ENCODE assay signal across 10 cellular contexts in genomic region chr11:63761870-63762661, GRCh38. TPM values are rescaled to one million over a fixed set of nuclear protein-coding genes. Genes with fewer than 3 reads are reported as not detected.
DNase-seq lines count a peak whose midpoint lies in the region; ATAC-seq, FAIRE-seq and TF ChIP-seq lines count a peak whose summit lies in the region.
"Had no signal": no experiment of that assay in that cellular context is flagged by ENCODE, and none has a peak within 500 bp of the region (broad histone marks: within the 10 kb centered on the region; RNA-seq: fewer than 3 reads in every experiment).

No MANE protein-coding gene starts in this region.

- DNase-seq in H7 (peak; percentile 92), astrocyte of the hippocampus (ENCODE audit: low read depth, low spot score) (peak; percentile 66), sigmoid colon (peak; percentile 71), HEK293T (ENCODE audit: extremely low spot score) (no peak), GM12891 (ENCODE audit: insufficient read length, low spot score) (no peak)
- DNase-seq in central memory CD4-positive, alpha-beta T cell, result no peak
- DNase-seq: NCI-H510A treated with DMSO at 0.1 percent for 48 hours had no signal

- 46 to 79% methylated on average over 35 of the region's 35 CpGs for WGBS in sigmoid colon, 2 donors

- TF ChIP-seq EP300 in sigmoid colon (IDR thresholded peaks at IDR 0.05), result no peak

- CTCF ChIA-PET in HEK293T (lab: Yijun Ruan, JAX), result no interaction called here

- H3K9me3 ChIP-seq in iPS-15b (ENCODE audit: control insufficient read depth, insufficient read depth, low read length) (no peaks in the 10 kb centered on the region), sigmoid colon (no peaks in the 10 kb centered on the region)

- H3K27me3 ChIP-seq in H7 (ENCODE audit: control insufficient read depth, insufficient read depth, low read length), result no peaks in the 10 kb centered on the region
- no peaks in the 10 kb centered on the region for H3K27me3 ChIP-seq in iPS-15b (ENCODE audit: control insufficient read depth, insufficient read depth, low read length)
- H3K27me3 ChIP-seq in sigmoid colon, result no peaks in the 10 kb centered on the region

- peak overlapping the region; percentile 89 for H3K9ac ChIP-seq in iPS-15b (ENCODE audit: low read depth, low read length)

- H3K27ac ChIP-seq in sigmoid colon, result peak overlapping the region; percentile 86 to 94 (median 91)

- FAIRE-seq in GM12891 (lab: Jason Lieb, UNC), result no peak
- FAIRE-seq: bronchial epithelial cell had no signal

- H3K4me3 ChIP-seq in H7 (ENCODE audit: insufficient read depth, low read depth, low read length) (peak overlapping the region; percentile 97), iPS-15b (ENCODE audit: low read depth, low read length) (peak overlapping the region; percentile 87), sigmoid colon (peak overlapping the region; percentile 52 to 65 (median 58))

- ATAC-seq in HG03354 (IDR thresholded peaks at IDR 0.05; ENCODE audit: poor library complexity, severe bottlenecking, unreplicated experiment), result no peak

- intact Hi-C loops in sigmoid colon (cut with DNase I), result loop anchor here (5.0 to 10.0 kb wide), 2 partner anchors 90 to 977 kb away; partner anchors contain the start of genes ATL3 and TMEM179B

- no peak for TF ChIP-seq CTCF in sigmoid colon (IDR thresholded peaks at IDR 0.05)

- H3K36me3 ChIP-seq in H7 (replicated peaks; ENCODE audit: control insufficient read depth, insufficient read depth, low read length), result peaks cover 2% of the 10 kb centered on the region; the same call in 1 of the 2 replicates
- H3K36me3 ChIP-seq in iPS-15b (ENCODE audit: control insufficient read depth, insufficient read depth, low read length), result peaks cover 3% of the 10 kb centered on the region
- H3K36me3 ChIP-seq in sigmoid colon, result peaks cover 0 to 25% (median 0%) of the 10 kb centered on the region in 4 donors

- no peak for TF ChIP-seq POLR2A in sigmoid colon (IDR thresholded peaks at IDR 0.05)
- TF ChIP-seq POLR2A in GM12891 (IDR thresholded peaks at IDR 0.05; ENCODE audit: low read depth, low read length), result no peak

- POLR2A ChIA-PET in HEK293T (lab: Yijun Ruan, JAX), result interaction anchor here (0.6 to 1.0 kb wide), 2 partner anchors 9 to 77 kb away, joined by 3 to 4 read pairs; partner anchors contain the start of gene MARK2

- H3K4me1 ChIP-seq in iPS-15b (ENCODE audit: control insufficient read depth, insufficient read depth, low read length) (peaks cover 23% of the 10 kb centered on the region), sigmoid colon (peaks cover 0 to 58% (median 52%) of the 10 kb centered on the region in 4 donors)

TF ChIP-seq in HEK293T, 16 proteins besides CTCF, POLR2A, EP300 and RAD21:
- TF ChIP-seq CTBP1 (IDR thresholded peaks at IDR 0.05; ENCODE audit: borderline replicate concordance), result no peak

TF ChIP-seq in GM12891, 5 proteins besides CTCF, POLR2A, EP300 and RAD21:
- TF ChIP-seq SPI1 (IDR thresholded peaks at IDR 0.05; ENCODE audit: low read depth, low read length) (no peak), POU2F2 (IDR thresholded peaks at IDR 0.05; ENCODE audit: low read depth, low read length) (no peak), POLR2AphosphoS5 (IDR thresholded peaks at IDR 0.05; ENCODE audit: low read depth, low read length) (no peak), PAX5 (IDR thresholded peaks at IDR 0.05; ENCODE audit: insufficient read depth, low read length, severe bottlenecking) (no peak), TAF1 (IDR thresholded peaks at IDR 0.05; ENCODE audit: low read depth, low read length) (no peak)

RNA-seq across cellular contexts. Expression of gene ZFTA, which starts 6.5 kb away (rescaled TPM):
- 27.2 and 34.3 TPM in 2 replicates for total RNA-seq in H7 (2014; rRNA removed; shearing (Covaris generic))
- total RNA-seq in sigmoid colon, result 10 to 100 TPM; 11.1 to 20.4 (median 13.6) TPM
- polyA plus RNA-seq in sigmoid colon, result 1 to 10 TPM in 2 of 3 donors, under 1 TPM in 1; 0.69 to 4.0 (median 3.6) TPM
- 1.5 TPM for polyA plus RNA-seq in GM12891 (2012; ENCODE audit: low read depth, missing spikeins)

RNA-seq across cellular contexts. Expression of gene SPINDOC, which starts 51.2 kb away (rescaled TPM):
- total RNA-seq in H7 (2014; rRNA removed; shearing (Covaris generic)), result 106 and 107 TPM in 2 replicates
- total RNA-seq in sigmoid colon, result 10 to 100 TPM; 12.2 to 15.2 (median 14.1) TPM
- polyA plus RNA-seq in sigmoid colon, result 10 to 100 TPM in 1 of 3 donors, 1 to 10 TPM in 2; 4.6 to 11.7 (median 4.8) TPM
- 17.0 TPM for polyA plus RNA-seq in GM12891 (2012; ENCODE audit: low read depth, missing spikeins)

Comparison
In these comparisons a context has a peak if more than half of its experiments do, and no peak if none do; other contexts are left out.
1. DNase-seq: peak in H7 (single experiment), astrocyte of the hippocampus (single experiment) and sigmoid colon (single experiment); none in HEK293T (single experiment), GM12891 (single experiment) and central memory CD4-positive, alpha-beta T cell (single experiment).
2. Peak in every context shown above with its lines, with median percentiles within 50 percentile points of each other: H3K4me3 ChIP-seq.